ENCODE assay signal across 8 cellular contexts in genomic region chr2:203484266-203485112, GRCh38. TPM values are rescaled to one million over a fixed set of nuclear protein-coding genes. Genes with fewer than 3 reads are reported as not detected.
DNase-seq lines count a peak whose midpoint lies in the region; ATAC-seq, FAIRE-seq and TF ChIP-seq lines count a peak whose summit lies in the region.

No MANE protein-coding gene starts in this region.

- no peaks in the 10 kb centered on the region for H3K9me3 Mint-ChIP-seq in CD8-positive, alpha-beta T cell
- H3K9me3 Mint-ChIP-seq in natural killer cell: no peaks in the 10 kb centered on the region

- DNase-seq in CD8-positive, alpha-beta T cell: peak; percentile 27 to 74 (median 48)
- peak; percentile 53 for DNase-seq in activated CD4-positive, alpha-beta T cell treated with anti-CD3 and anti-CD28 coated beads, Interleukin-2, amount 50 U/mL, for 1 hour
- DNase-seq in H1 (ENCODE audit: low read depth in 1 of 2, low spot score in 2 of 2) (no peak), natural killer cell (no peak), uterus (peak in 1 of 2 donors; percentile 24), NCI-H2029 (lab: John Stamatoyannopoulos, UW) (no peak)

- H3K9ac ChIP-seq in H1 (replicated peaks in 1 of 4; ENCODE audit: extremely low read depth in 1 of 4, low read depth in 3 of 4, low read length in 3 of 4): no peak overlapping the region

- no peak overlapping the region for H2BK12ac ChIP-seq in H1 (ENCODE audit: low read depth, low read length)

- no peak overlapping the region for H4K91ac ChIP-seq in H1 (replicated peaks; ENCODE audit: insufficient read length, low read length)

- H3K36me3 ChIP-seq in CD8-positive, alpha-beta T cell (ENCODE audit: insufficient read depth, low read length): no peaks in the 10 kb centered on the region
- peaks cover 0 to 2% (median 1%) of the 10 kb centered on the region in 4 experiments; a peak in 6 of 8 replicates for H3K36me3 ChIP-seq in H1 (ENCODE audit: control insufficient read depth in 2 of 4, insufficient read depth in 4 of 4, low read length in 3 of 4)
- no peaks in the 10 kb centered on the region for H3K36me3 ChIP-seq in uterus

- H2BK15ac ChIP-seq in H1 (ENCODE audit: low read length): no peak overlapping the region

- peak; percentile 84 for FAIRE-seq in H1 (lab: Jason Lieb, UNC)

- H3K4ac ChIP-seq in H1 (replicated peaks; ENCODE audit: insufficient read length, low read depth, low read length): no peak overlapping the region

- H3K23ac ChIP-seq in H1 (ENCODE audit: insufficient read length): no peak overlapping the region

- H3K4me1 ChIP-seq in CD8-positive, alpha-beta T cell (ENCODE audit: insufficient read depth, low read length): peaks cover 4% of the 10 kb centered on the region
- H3K4me1 ChIP-seq in H1 (replicated peaks in 1 of 4; ENCODE audit: control insufficient read depth in 3 of 4, insufficient read depth in 4 of 4, low read length in 3 of 4) (peaks cover 0 to 8% (median 4%) of the 10 kb centered on the region in 4 experiments; a peak in 3 of 7 replicates), uterus (no peaks in the 10 kb centered on the region)

- H2BK120ac ChIP-seq in H1 (replicated peaks; ENCODE audit: low read depth, low read length): no peak overlapping the region

- H3K4me3 ChIP-seq in CD8-positive, alpha-beta T cell (ENCODE audit: low read depth, low read length): no peak overlapping the region
- no peak overlapping the region for H3K4me3 ChIP-seq in H1 (ENCODE audit: extremely low read depth in 1 of 4, insufficient read depth in 2 of 4, low read depth in 3 of 4, low read length in 4 of 4)
- no peak overlapping the region for H3K4me3 ChIP-seq in uterus

- no peak overlapping the region for H3K56ac ChIP-seq in H1 (replicated peaks; ENCODE audit: insufficient read length, low read depth, low read length)

- H3K36me3 Mint-ChIP-seq in CD8-positive, alpha-beta T cell: no peaks in the 10 kb centered on the region
- H3K36me3 Mint-ChIP-seq in natural killer cell: no peaks in the 10 kb centered on the region

- WGBS in H1 (ENCODE audit: extremely low coverage in 1 of 2, insufficient coverage in 1 of 2, insufficient read length in 1 of 2, insufficient replicate concordance in 2 of 2, low coverage in 1 of 2, low lambda C conversion rate in 2 of 2, missing lambda C conversion rate in 1 of 2), 2 experiments: 76% methylated on average over 8 of the region's 8 CpGs; no CpG with 5 or more reads in 1 of the 2 experiments

- H3K9me3 ChIP-seq in CD8-positive, alpha-beta T cell (ENCODE audit: low read length): no peaks in the 10 kb centered on the region
- H3K9me3 ChIP-seq in H1 (ENCODE audit: insufficient read depth in 2 of 2, low read depth in 1 of 2, low read length in 1 of 2) (no peaks in the 10 kb centered on the region), uterus (no peaks in the 10 kb centered on the region)

- H3K27me3 Mint-ChIP-seq in CD8-positive, alpha-beta T cell (ENCODE audit: low read depth): no peaks in the 10 kb centered on the region
- H3K27me3 Mint-ChIP-seq in natural killer cell (ENCODE audit: low read depth in 2 of 2): no peaks in the 10 kb centered on the region

- no peak overlapping the region for H4K8ac ChIP-seq in H1 (ENCODE audit: extremely low read depth, insufficient read depth, low read length)

- no peak overlapping the region for H3K14ac ChIP-seq in H1 (ENCODE audit: insufficient read length)

- ATAC-seq in CD8-positive, alpha-beta T cell: peak; percentile 88
- peak; percentile 60 for ATAC-seq in GM19397 (IDR thresholded peaks at IDR 0.05; ENCODE audit: unreplicated experiment)
- ATAC-seq in natural killer cell: peak in 2 of 3 donors; percentile 70 to 91

- H3K79me2 ChIP-seq in H1 (ENCODE audit: control insufficient read depth in 1 of 2, insufficient read depth in 2 of 2, low read length in 2 of 2): no peaks in the 10 kb centered on the region

- no peak overlapping the region for H3K27ac Mint-ChIP-seq in CD8-positive, alpha-beta T cell
- no peak overlapping the region for H3K27ac Mint-ChIP-seq in natural killer cell

- no peak overlapping the region for H2BK5ac ChIP-seq in H1 (ENCODE audit: low read depth, low read length)

- no peak overlapping the region for H3K4me3 Mint-ChIP-seq in CD8-positive, alpha-beta T cell
- no peak overlapping the region for H3K4me3 Mint-ChIP-seq in natural killer cell

- TF ChIP-seq RAD21 in H1 (IDR thresholded peaks at IDR 0.05 in 1 of 2, conservative IDR thresholded peaks at IDR 0.05 in 1 of 2; ENCODE audit: low read depth in 2 of 2, low read length in 2 of 2): peak; percentile 93

- H4K5ac ChIP-seq in H1 (ENCODE audit: insufficient read length, low read depth, low read length): no peak overlapping the region

- no peak overlapping the region for H3K18ac ChIP-seq in H1 (ENCODE audit: extremely low read depth, low read length)

- H3K4me1 Mint-ChIP-seq in CD8-positive, alpha-beta T cell (ENCODE audit: low read depth): peaks cover 7% of the 10 kb centered on the region
- H3K4me1 Mint-ChIP-seq in natural killer cell: no peaks in the 10 kb centered on the region

- peak; percentile 83 for TF ChIP-seq CTCF in CD8-positive, alpha-beta T cell (IDR thresholded peaks at IDR 0.05)
- TF ChIP-seq CTCF in LNCAP (IDR thresholded peaks at IDR 0.05): peak; percentile 68
- peak; percentile 49 to 81 (median 71) for TF ChIP-seq CTCF in H1 (IDR thresholded peaks at IDR 0.05; ENCODE audit: control extremely low read depth in 1 of 3, insufficient read depth in 1 of 3, low read depth in 1 of 3, low read length in 3 of 3)
- TF ChIP-seq CTCF in natural killer cell (IDR thresholded peaks at IDR 0.05): peak; percentile 41
- TF ChIP-seq CTCF in uterus (IDR thresholded peaks at IDR 0.05): peak; percentile 30 to 63 (median 46)

- no peaks in the 10 kb centered on the region for H3K23me2 ChIP-seq in H1 (ENCODE audit: low read depth, low read length)

- H2AFZ ChIP-seq in H1 (ENCODE audit: low read length): no peak overlapping the region

- no peak overlapping the region for H2BK20ac ChIP-seq in H1 (ENCODE audit: low read length)

- H3K27me3 ChIP-seq in CD8-positive, alpha-beta T cell (ENCODE audit: insufficient read depth, low read length): no peaks in the 10 kb centered on the region
- H3K27me3 ChIP-seq in H1 (replicated peaks in 1 of 4; ENCODE audit: control insufficient read depth in 3 of 4, extremely low read depth in 1 of 4, insufficient read depth in 3 of 4, low read length in 3 of 4) (peaks cover 0 to under 1% (median 0%) of the 10 kb centered on the region in 4 experiments; a peak in 1 of 7 replicates), uterus (no peaks in the 10 kb centered on the region)

- H3K79me1 ChIP-seq in H1 (ENCODE audit: low read depth, low read length): no peaks in the 10 kb centered on the region; the same call in 1 of the 2 replicates

- POLR2A ChIA-PET in CD8-positive, alpha-beta T cell (lab: Charles Lee): interaction anchor here (1.3 kb wide), 1 partner anchor 330 kb away, joined by 8 read pairs; no protein-coding TSS in a partner anchor
- POLR2A ChIA-PET in H1 (lab: Charles Lee; ENCODE audit: partially characterized antibody): no interaction called here

- no peak for TF ChIP-seq EP300 in H1 (IDR thresholded peaks at IDR 0.05; ENCODE audit: borderline replicate concordance in 1 of 2, low read depth in 2 of 2, low read length in 2 of 2)

- no peak overlapping the region for H3K27ac ChIP-seq in CD8-positive, alpha-beta T cell (ENCODE audit: low read depth, low read length)
- H3K27ac ChIP-seq in H1 (ENCODE audit: low read depth, low read length) (peak overlapping the region; percentile 12; the same call in 1 of the 2 replicates), uterus (no peak overlapping the region)

- TF ChIP-seq POLR2A in H1 (IDR thresholded peaks at IDR 0.05; ENCODE audit: control extremely low read depth in 1 of 2, low read depth in 2 of 2, low read length in 2 of 2): no peak
- TF ChIP-seq POLR2A in uterus (IDR thresholded peaks at IDR 0.05): no peak

- CTCF ChIA-PET in CD8-positive, alpha-beta T cell (lab: Charles Lee): interaction anchor here (0.6 to 7.5 kb wide), 40 partner anchors 9 to 790 kb away, joined by 3 to 225 read pairs (median 4); partner anchors contain the start of gene ICOS
- CTCF ChIA-PET in H1 (lab: Charles Lee; ENCODE audit: partially characterized antibody): interaction anchor here (0.5 to 2.5 kb wide), 17 partner anchors 18 to 430 kb away, joined by 3 to 28 read pairs (median 3); no protein-coding TSS in a partner anchor

- H4K20me1 ChIP-seq in H1 (replicated peaks in 1 of 2; ENCODE audit: control insufficient read depth in 1 of 2, insufficient read depth in 2 of 2, low read length in 2 of 2): no peaks in the 10 kb centered on the region

- peak overlapping the region in 1 of 2 experiments; percentile 46; a peak in 2 of 4 replicates for H3K4me2 ChIP-seq in H1 (ENCODE audit: insufficient read depth in 1 of 2, low read depth in 2 of 2, low read length in 2 of 2)

- intact Hi-C loops in CD8-positive, alpha-beta T cell (cut with DNase I, micrococcal nuclease): loop anchor here (1.0 to 10.0 kb wide), 6 partner anchors 166 to 693 kb away; partner anchors contain the start of gene CD28 (in 1 of the 2)
- intact Hi-C loops in natural killer cell (cut with micrococcal nuclease): loop anchor here (1.0 to 5.0 kb wide), 2 partner anchors 331 to 423 kb away; no protein-coding TSS in a partner anchor
- intact Hi-C loops in uterus (cut with DNase I; ENCODE audit: low total_unique reads): no loop called here

- no peak overlapping the region for H2AK5ac ChIP-seq in H1 (ENCODE audit: low read depth, low read length)

TF ChIP-seq in H1, 55 proteins besides CTCF, POLR2A, EP300 and RAD21:
- TF ChIP-seq SP4 (IDR thresholded peaks at IDR 0.05; ENCODE audit: low read length) (peak; percentile 38; the same call in 1 of the 2 replicates), FOSL1 (IDR thresholded peaks at IDR 0.05; ENCODE audit: insufficient read depth, low read depth, low read length) (no peak)

RNA-seq across cellular contexts. Expression of gene RAPH1, which starts 50.6 kb away (rescaled TPM):
- total RNA-seq in CD8-positive, alpha-beta T cell: 1 to 10 TPM; 1.8 to 1.9 TPM
- 27.4 and 28.3 TPM in 2 replicates for total RNA-seq in H1 (2021; fragmentation: NEBNext Ultra II Directional; extraction: Animal tissue kit (Norgen Biotek cat#: 25700))
- 3.5 and 3.8 TPM in 2 replicates for polyA plus RNA-seq in H1 (2011; rRNA removed)
- polyA plus RNA-seq in H1 (2011; cell fraction: cytosol; rRNA removed): 3.3 TPM
- 4.8 TPM for polyA plus RNA-seq in H1 (2011; cell fraction: nucleus; rRNA removed)
- 4.9 to 9.0 TPM (median 7.0 TPM) in 4 replicates for polyA plus RNA-seq in H1 (2012, experiment 1 of 2)
- 1.2 TPM for polyA plus RNA-seq in H1 (2012, experiment 2 of 2)
- 7.7 TPM for polyA plus RNA-seq in H1 (2013, experiment 1 of 2)
- 7.4 TPM for polyA plus RNA-seq in H1 (2013, experiment 2 of 2)
- 16.2 and 20.9 TPM in 2 replicates for polyA minus RNA-seq in H1 (2011; rRNA and poly(A)+ RNA removed)
- 13.5 TPM for polyA minus RNA-seq in H1 (2011; cell fraction: cytosol; rRNA and poly(A)+ RNA removed)
- 13.7 TPM for polyA minus RNA-seq in H1 (2011; cell fraction: nucleus; rRNA and poly(A)+ RNA removed)
- total RNA-seq in natural killer cell (1 to 10 TPM in 2 of 3 donors, under 1 TPM in 1; 0.34 to 3.6 (median 1.5) TPM), uterus (10 to 100 TPM; 17.4 to 49.5 (median 23.5) TPM)

Comparison
In these comparisons a context has a peak if more than half of its experiments do, and no peak if none do; other contexts are left out.
1. DNase-seq: peak in CD8-positive, alpha-beta T cell (7 of 7) and activated CD4-positive, alpha-beta T cell treated with anti-CD3 and anti-CD28 coated beads, Interleukin-2, amount 50 U/mL, for 1 hour (single experiment); none in H1 (0 of 2), natural killer cell (single experiment) and NCI-H2029 (single experiment).
2. Peak in every context shown above with its lines, with median percentiles within 50 percentile points of each other: ATAC-seq and CTCF ChIP-seq.